ENCODE assay signal across 9 cellular contexts in the genomic region with DNA sequence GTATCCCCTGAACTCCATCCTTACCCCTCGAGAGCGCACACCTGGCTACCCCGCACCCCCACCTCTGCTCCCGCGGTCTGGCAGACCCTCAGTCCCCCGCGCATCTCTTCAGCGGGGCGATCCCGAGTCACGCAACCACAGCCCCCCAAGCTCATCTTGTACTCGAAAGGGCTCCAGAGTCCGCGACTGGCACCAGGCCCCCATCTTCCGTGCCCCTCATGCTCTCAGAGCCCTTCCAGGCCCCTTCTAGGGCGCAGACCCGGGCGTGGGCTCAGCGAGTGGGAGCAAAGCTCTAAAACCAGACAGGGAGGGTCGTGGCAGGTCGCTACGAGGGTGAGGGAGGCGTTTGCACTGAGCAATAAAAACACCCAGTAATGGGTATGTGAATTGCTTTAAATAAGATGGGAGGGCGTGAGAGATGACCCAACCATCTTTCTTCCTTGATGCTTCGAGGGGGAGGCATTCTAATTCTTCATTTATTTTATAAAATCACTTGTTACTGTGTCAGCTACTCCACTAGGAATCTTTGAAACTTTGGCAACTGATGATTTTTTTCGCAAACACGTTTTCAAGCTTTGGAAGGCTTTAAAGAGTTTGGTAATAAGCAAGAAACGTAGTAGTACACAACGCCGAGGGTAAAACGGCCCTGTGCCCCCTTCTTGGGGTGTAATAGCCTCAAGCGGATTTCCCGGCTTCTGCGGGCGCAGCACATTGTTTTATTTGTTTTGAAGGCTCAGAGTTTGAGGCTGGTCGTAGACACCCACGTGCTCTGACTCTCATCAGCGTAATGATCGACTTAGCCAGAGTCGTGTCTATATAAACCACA. TPM values are rescaled to one million over a fixed set of nuclear protein-coding genes. Genes with fewer than 3 reads are reported as not detected.
DNase-seq lines count a peak whose midpoint lies in the region; ATAC-seq and TF ChIP-seq lines count a peak whose summit lies in the region.
"Had no signal": no experiment of that assay in that cellular context is flagged by ENCODE, and none has a peak within 500 bp of the region (broad histone marks: within the 10 kb centered on the region; RNA-seq: fewer than 3 reads in every experiment).

No MANE protein-coding gene starts in this region.

- no peaks in the 10 kb centered on the region for H3K36me3 ChIP-seq in left lung
- H3K36me3 ChIP-seq: right lobe of liver had no signal

- DNase-seq in GM03348 (ENCODE audit: low spot score) (peak; percentile 60), RPMI8226 (peak; percentile 25), astrocyte of the hippocampus (ENCODE audit: low read depth, low spot score) (peak; percentile 89), left lung (peak; percentile 45 to 65), mesenteric fat pad (ENCODE audit: low spot score) (no peak), NCI-H2196 (lab: John Stamatoyannopoulos, UW; ENCODE audit: unreplicated experiment) (no peak), NCI-H1105 treated with DMSO at 0.1 percent for 48 hours (lab: John Stamatoyannopoulos, UW) (no peak)
- peak; percentile 37 to 46 for DNase-seq in stimulated activated CD8-positive, alpha-beta memory T cell treated with anti-CD3 and anti-CD28 coated beads, Interleukin-2, amount 100 ng/mL, for 48 hours (ENCODE audit: low read depth in 2 of 2)

- peak overlapping the region; percentile 27 to 69 for H3K4me3 ChIP-seq in left lung

- no peak for ATAC-seq in left lung

- intact Hi-C loops in left lung (cut with DNase I) = loop anchor here in 1 of 2 donors (10.0 kb wide), 1 partner anchor 295 kb away; no protein-coding TSS in a partner anchor

- peaks cover 24 to 94% of the 10 kb centered on the region in 2 donors for H3K27me3 ChIP-seq in left lung

- peaks cover 9 to 48% of the 10 kb centered on the region in 2 donors for H3K4me1 ChIP-seq in left lung

- H3K27ac ChIP-seq in left lung = no peak overlapping the region
- H3K27ac ChIP-seq: right lobe of liver had no signal

- TF ChIP-seq CTCF in left lung (IDR thresholded peaks at IDR 0.05) = no peak

- H3K9me3 ChIP-seq in left lung = no peaks in the 10 kb centered on the region
- H3K9me3 ChIP-seq: right lobe of liver had no signal

RNA-seq across cellular contexts. Expression of a gene that starts 42.6 kb away (rescaled TPM):
- 1 to 10 TPM; 4.7 to 5.4 TPM for total RNA-seq in left lung
- total RNA-seq in mesenteric fat pad = 5.0 TPM

Comparison
In these comparisons a context has a peak if more than half of its experiments do, and no peak if none do; other contexts are left out.
1. DNase-seq: peak in GM03348 (single experiment), RPMI8226 (single experiment), astrocyte of the hippocampus (single experiment), left lung (2 of 2) and stimulated activated CD8-positive, alpha-beta memory T cell treated with anti-CD3 and anti-CD28 coated beads, Interleukin-2, amount 100 ng/mL, for 48 hours (2 of 2); none in mesenteric fat pad (single experiment), NCI-H2196 (single experiment) and NCI-H1105 treated with DMSO at 0.1 percent for 48 hours (single experiment).